11 cellular contexts compared by ENCODE assay signal in genomic region chr15:89794627-89795241, GRCh38. TPM values are rescaled to one million over a fixed set of nuclear protein-coding genes. Genes with fewer than 3 reads are reported as not detected.
DNase-seq lines count a peak whose midpoint lies in the region; ATAC-seq and TF ChIP-seq lines count a peak whose summit lies in the region.
"Had no signal": no experiment of that assay in that cellular context is flagged by ENCODE, and none has a peak within 500 bp of the region (broad histone marks: within the 10 kb centered on the region; RNA-seq: fewer than 3 reads in every experiment).

No MANE protein-coding gene starts in this region.

- peak overlapping the region; percentile 51 for H3K9ac ChIP-seq in adipocyte (ENCODE audit: low read length)

- CTCF ChIA-PET in CD8-positive, alpha-beta memory T cell (lab: Charles Lee): no interaction called here

- POLR2A ChIA-PET in CD8-positive, alpha-beta memory T cell (lab: Charles Lee): no interaction called here

- H3K4me3 Mint-ChIP-seq in HFFc6 (no peak overlapping the region), glutamatergic neuron (ENCODE audit: unreplicated experiment) (no peak overlapping the region)
- no peak overlapping the region for H3K4me3 Mint-ChIP-seq in CD8-positive, alpha-beta memory T cell

- no peak overlapping the region for H3K27ac ChIP-seq in CD8-positive, alpha-beta memory T cell (ENCODE audit: low read depth, low read length)

- H3K4me3 ChIP-seq in adipocyte (ENCODE audit: low read length): peak overlapping the region; percentile 20
- H3K4me3 ChIP-seq in CD8-positive, alpha-beta memory T cell (ENCODE audit: low read length): no peak overlapping the region
- H3K4me3 ChIP-seq: GM12878 had no signal

- peaks cover 65% of the 10 kb centered on the region for H3K36me3 Mint-ChIP-seq in HFFc6 (ENCODE audit: low read depth)
- peaks cover 0 to 5% (median 0%) of the 10 kb centered on the region in 3 donors for H3K36me3 Mint-ChIP-seq in CD8-positive, alpha-beta memory T cell
- H3K36me3 Mint-ChIP-seq in glutamatergic neuron (ENCODE audit: unreplicated experiment): no peaks in the 10 kb centered on the region

- no peaks in the 10 kb centered on the region for H3K27me3 ChIP-seq in adipocyte (replicated peaks; ENCODE audit: control insufficient read depth, insufficient read depth, low read length)
- no peaks in the 10 kb centered on the region for H3K27me3 ChIP-seq in CD8-positive, alpha-beta memory T cell (ENCODE audit: insufficient read depth, low read length, poor library complexity, severe bottlenecking)

- H3K4me1 Mint-ChIP-seq in HFFc6 (ENCODE audit: low read depth) (peaks cover 15% of the 10 kb centered on the region), glutamatergic neuron (ENCODE audit: low read depth, unreplicated experiment) (no peaks in the 10 kb centered on the region)
- H3K4me1 Mint-ChIP-seq in CD8-positive, alpha-beta memory T cell: no peaks in the 10 kb centered on the region

- H3K27me3 Mint-ChIP-seq in HFFc6 (ENCODE audit: insufficient read depth) (peaks cover 2% of the 10 kb centered on the region), glutamatergic neuron (ENCODE audit: unreplicated experiment) (peaks cover 7% of the 10 kb centered on the region)
- H3K27me3 Mint-ChIP-seq in CD8-positive, alpha-beta memory T cell: peaks cover 9 to 11% of the 10 kb centered on the region in 2 donors

- H3K4me1 ChIP-seq in adipocyte (ENCODE audit: control insufficient read depth, insufficient read depth, low read length): peaks cover 17% of the 10 kb centered on the region
- no peaks in the 10 kb centered on the region for H3K4me1 ChIP-seq in CD8-positive, alpha-beta memory T cell (ENCODE audit: insufficient read depth, low read length)

- ATAC-seq in HG03159 (IDR thresholded peaks at IDR 0.05; ENCODE audit: unreplicated experiment): no peak
- ATAC-seq: GM12878 had no signal

- H3K36me3 ChIP-seq in adipocyte (ENCODE audit: control insufficient read depth, insufficient read depth, low read length, severe bottlenecking): peaks cover 91% of the 10 kb centered on the region
- no peaks in the 10 kb centered on the region for H3K36me3 ChIP-seq in CD8-positive, alpha-beta memory T cell (ENCODE audit: insufficient read depth, low read length)

- H3K27ac Mint-ChIP-seq in HFFc6: peak overlapping the region; percentile 25
- no peak overlapping the region for H3K27ac Mint-ChIP-seq in CD8-positive, alpha-beta memory T cell
- no peak overlapping the region for H3K27ac Mint-ChIP-seq in glutamatergic neuron (ENCODE audit: unreplicated experiment)

- TF ChIP-seq CTCF in HFFc6 (IDR thresholded peaks at IDR 0.05) (no peak), glutamatergic neuron (IDR thresholded peaks at IDR 0.05; ENCODE audit: partially characterized antibody, unreplicated experiment) (no peak)

- DNase-seq in HFFc6: no peak
- peak; percentile 79 for DNase-seq in adipocyte (ENCODE audit: low read depth)
- peak; percentile 75 for DNase-seq in glomerular endothelial cell (ENCODE audit: extremely low read depth, low read depth, low spot score)
- DNase-seq in pulmonary artery endothelial cell (ENCODE audit: low read depth, low spot score): peak; percentile 71
- no peak for DNase-seq in CD8-positive, alpha-beta memory T cell
- no peak for DNase-seq in glutamatergic neuron
- DNase-seq: activated CD4-positive, alpha-beta T cell treated with anti-CD3 and anti-CD28 coated beads, Interleukin-2, amount 50 U/mL, for 4 hours; activated gamma-delta T cell treated with Interleukin-2 at 50 U/mL for 16 hours; hypothalamus had no signal

- no peaks in the 10 kb centered on the region for H3K9me3 ChIP-seq in adipocyte (ENCODE audit: control insufficient read depth, low read length)
- H3K9me3 ChIP-seq in CD8-positive, alpha-beta memory T cell (ENCODE audit: low read length): no peaks in the 10 kb centered on the region

- no peaks in the 10 kb centered on the region for H3K9me3 Mint-ChIP-seq in HFFc6
- peaks cover 3 to 17% (median 13%) of the 10 kb centered on the region in 5 donors for H3K9me3 Mint-ChIP-seq in CD8-positive, alpha-beta memory T cell
- H3K9me3 Mint-ChIP-seq in glutamatergic neuron (ENCODE audit: unreplicated experiment): no peaks in the 10 kb centered on the region

RNA-seq across cellular contexts. Expression of gene MESP2, which starts 18.6 kb away (rescaled TPM):
- total RNA-seq in HFFc6 (2021; fragmentation: NEBNext Ultra II Directional; extraction: Animal tissue kit (Norgen Biotek cat#: 25700)): under 1 TPM in 3 of 6 experiments, not detected in 3; 0.19 to 0.26 (median 0.21) TPM
- total RNA-seq in glomerular endothelial cell (0.15 TPM in 1 of 2 replicates, not detected in the other), pulmonary artery endothelial cell (0.14 TPM in 1 of 2 replicates, not detected in the other), glutamatergic neuron (ENCODE audit: unreplicated experiment) (not detected)
- total RNA-seq in CD8-positive, alpha-beta memory T cell: not detected
- not detected for polyA plus RNA-seq in CD8-positive, alpha-beta memory T cell
- total RNA-seq: GM12878 had no signal

RNA-seq across cellular contexts. Expression of gene ANPEP, which starts 19.9 kb away (rescaled TPM):
- total RNA-seq in HFFc6 (2021; fragmentation: NEBNext Ultra II Directional; extraction: Animal tissue kit (Norgen Biotek cat#: 25700)): 100 to 1,000 TPM; 502 to 857 (median 524) TPM
- 239 and 457 TPM in 2 replicates for total RNA-seq in glomerular endothelial cell
- total RNA-seq in pulmonary artery endothelial cell: 35.6 and 41.0 TPM in 2 replicates
- under 1 TPM; 0.85 to 1.00 TPM for total RNA-seq in CD8-positive, alpha-beta memory T cell
- not detected for polyA plus RNA-seq in CD8-positive, alpha-beta memory T cell
- total RNA-seq in glutamatergic neuron (ENCODE audit: unreplicated experiment): 1.9 TPM

RNA-seq across cellular contexts. Expression of gene MESP1, which starts 43.7 kb away (rescaled TPM):
- total RNA-seq in HFFc6 (2021; fragmentation: NEBNext Ultra II Directional; extraction: Animal tissue kit (Norgen Biotek cat#: 25700)): under 1 TPM; 0.13 to 0.57 (median 0.26) TPM
- total RNA-seq in glomerular endothelial cell (0.58 and 1.5 TPM in 2 replicates), pulmonary artery endothelial cell (0.46 TPM in 2 replicates), glutamatergic neuron (ENCODE audit: unreplicated experiment) (1.1 TPM)
- total RNA-seq in CD8-positive, alpha-beta memory T cell: 1 to 10 TPM; 5.3 to 5.6 TPM
- 0.60 TPM for polyA plus RNA-seq in CD8-positive, alpha-beta memory T cell

Comparison
In these comparisons a context has a peak if more than half of its experiments do, and no peak if none do; other contexts are left out.
1. DNase-seq: peak in adipocyte (single experiment), glomerular endothelial cell (single experiment) and pulmonary artery endothelial cell (single experiment); none in HFFc6 (single experiment), CD8-positive, alpha-beta memory T cell (0 of 5) and glutamatergic neuron (single experiment).
2. RNA of gene ANPEP, which starts 19.9 kb away (total RNA-seq): 502 to 857 TPM in HFFc6, 239 to 457 TPM in glomerular endothelial cell and 35.6 to 41.0 TPM in pulmonary artery endothelial cell; 1.9 TPM in glutamatergic neuron (single experiment) and 0.85 to 1.00 TPM in CD8-positive, alpha-beta memory T cell; every median in the first group is over 10 times any median in the second.